13 cellular contexts compared by ENCODE assay signal in genomic region chr4:150573534-150573933, GRCh38. TPM values are rescaled to one million over a fixed set of nuclear protein-coding genes. Genes with fewer than 3 reads are reported as not detected.
DNase-seq lines count a peak whose midpoint lies in the region; ATAC-seq and TF ChIP-seq lines count a peak whose summit lies in the region.
"Had no signal": no experiment of that assay in that cellular context is flagged by ENCODE, and none has a peak within 500 bp of the region (broad histone marks: within the 10 kb centered on the region; RNA-seq: fewer than 3 reads in every experiment).

No MANE protein-coding gene starts in this region.

- H3K4me3 ChIP-seq in brain microvascular endothelial cell (ENCODE audit: low read depth, low read length) (no peak overlapping the region), muscle layer of colon (ENCODE audit: low read depth in 1 of 2, low read length in 2 of 2) (peak overlapping the region in 1 of 2 donors; percentile 8)
- H3K4me3 ChIP-seq: esophagus muscularis mucosa, HAP-1, SK-N-MC had no signal

- ATAC-seq in GM21825 (IDR thresholded peaks at IDR 0.05; ENCODE audit: unreplicated experiment), result no peak
- ATAC-seq: sciatic nerve had no signal

- H3K9ac ChIP-seq in muscle layer of colon (ENCODE audit: low read length), result no peak overlapping the region

- intact Hi-C loops in head of caudate nucleus (cut with DNase I), result no loop called here

- TF ChIP-seq CTCF in brain microvascular endothelial cell (IDR thresholded peaks at IDR 0.05; ENCODE audit: low read depth, low read length, missing control alignments), result no peak

- H3K4me1 ChIP-seq in muscle layer of colon (ENCODE audit: insufficient read depth, low read length), result peaks cover 15% of the 10 kb centered on the region
- H3K4me1 ChIP-seq: esophagus muscularis mucosa had no signal

- in situ Hi-C loops in brain microvascular endothelial cell (cut with HindIII; ENCODE audit: low pct_ligation_motif_present, low sequenced_read_pairs), result no loop called here

- H3K27me3 ChIP-seq in brain microvascular endothelial cell (replicated peaks) (no peaks in the 10 kb centered on the region), muscle layer of colon (ENCODE audit: control insufficient read depth in 1 of 2, insufficient read depth in 2 of 2, low read length in 2 of 2) (no peaks in the 10 kb centered on the region)
- H3K27me3 ChIP-seq: esophagus muscularis mucosa had no signal

- no peaks in the 10 kb centered on the region for H3K36me3 ChIP-seq in brain microvascular endothelial cell (replicated peaks)
- no peaks in the 10 kb centered on the region for H3K36me3 ChIP-seq in muscle layer of colon (ENCODE audit: insufficient read depth, low read length)
- H3K36me3 ChIP-seq: esophagus muscularis mucosa, HAP-1 had no signal

- no peaks in the 10 kb centered on the region for H3K9me3 ChIP-seq in muscle layer of colon (ENCODE audit: low read length)
- H3K9me3 ChIP-seq: esophagus muscularis mucosa, HAP-1 had no signal

- H3K27ac ChIP-seq in brain microvascular endothelial cell (peak overlapping the region; percentile 24), muscle layer of colon (ENCODE audit: low read depth, low read length) (peak overlapping the region; percentile 65), substantia nigra (ENCODE audit: low read depth, low read length, poor library complexity, severe bottlenecking) (no peak overlapping the region)
- H3K27ac ChIP-seq: esophagus muscularis mucosa, SK-N-MC had no signal

- peak; percentile 59 for DNase-seq in EH (ENCODE audit: low read depth)
- DNase-seq in HT1080 (ENCODE audit: low read depth), result peak; percentile 69
- no peak for DNase-seq in brain microvascular endothelial cell
- DNase-seq in substantia nigra (lab: John Stamatoyannopoulos, UW), result no peak
- no peak for DNase-seq in head of caudate nucleus
- DNase-seq: NCI-H1694 had no signal

RNA-seq across cellular contexts. Expression of gene MAB21L2, which starts 8.4 kb away (rescaled TPM):
- not detected in 2 replicates for total RNA-seq in HT1080 (2014; rRNA removed; shearing (Covaris generic))
- polyA plus RNA-seq in HT1080 (2015; cell fraction: cytosol; rRNA removed), result not detected in 2 replicates
- polyA plus RNA-seq in HT1080 (2015; cell fraction: nucleus; rRNA removed), result not detected in 2 replicates
- total RNA-seq: temporal lobe had no signal

Comparison
In these comparisons a context has a peak if more than half of its experiments do, and no peak if none do; other contexts are left out.
1. DNase-seq: peak in EH (single experiment) and HT1080 (single experiment); none in brain microvascular endothelial cell (single experiment), substantia nigra (0 of 49) and head of caudate nucleus (0 of 42).